19 cellular contexts compared by ENCODE assay signal in the genomic region with DNA sequence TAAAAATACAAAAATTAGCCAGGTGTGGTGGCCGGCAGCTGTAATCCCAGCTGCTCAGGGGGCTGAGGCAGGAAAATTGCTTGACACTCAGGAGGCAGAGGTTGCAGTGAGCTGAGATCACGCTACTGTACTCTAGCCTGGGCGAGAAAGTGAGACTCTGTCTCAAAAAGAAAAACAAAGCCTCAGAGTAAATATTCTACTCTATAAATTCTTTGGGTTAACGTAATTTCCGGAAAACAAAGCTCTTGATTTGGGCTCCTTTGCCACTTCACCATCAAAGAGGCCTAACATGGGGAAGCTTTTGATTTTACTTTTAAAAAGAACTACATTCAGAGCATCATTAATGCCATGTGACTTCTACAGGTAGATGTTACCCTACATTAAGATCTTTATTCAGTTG.
DNase-seq lines count a peak whose midpoint lies in the region; ATAC-seq and TF ChIP-seq lines count a peak whose summit lies in the region.
"Had no signal": no experiment of that assay in that cellular context is flagged by ENCODE, and none has a peak within 500 bp of the region (broad histone marks: within the 10 kb centered on the region; RNA-seq: fewer than 3 reads in every experiment).

No MANE protein-coding gene starts in this region.

- H3K36me3 ChIP-seq in left ventricle myocardium inferior (peaks cover 19% of the 10 kb centered on the region), right atrium auricular region (no peaks in the 10 kb centered on the region), colonic mucosa (peaks cover 8% of the 10 kb centered on the region), transverse colon (peaks cover 0 to 10% (median 0%) of the 10 kb centered on the region in 4 donors)

- H3K9me3 Mint-ChIP-seq in activated CD4-positive, alpha-beta memory T cell treated with anti-CD3 and anti-CD28 coated beads for 36 hours, result no peaks in the 10 kb centered on the region
- H3K9me3 Mint-ChIP-seq in osteocyte (ENCODE audit: unreplicated experiment), result no peaks in the 10 kb centered on the region
- H3K9me3 Mint-ChIP-seq: mesothelial cell of epicardium had no signal

- intact Hi-C loops in left ventricle myocardium inferior (cut with micrococcal nuclease) (no loop called here), colonic mucosa (cut with DNase I) (no loop called here), transverse colon (cut with DNase I; ENCODE audit: low total_unique reads) (no loop called here)
- intact Hi-C loops in activated CD4-positive, alpha-beta memory T cell treated with anti-CD3 and anti-CD28 coated beads for 36 hours (cut with micrococcal nuclease), result loop anchor here (2.0 kb wide), 1 partner anchor 38 kb away; no protein-coding TSS in a partner anchor

- POLR2A ChIA-PET in activated CD4-positive, alpha-beta memory T cell treated with anti-CD3 and anti-CD28 coated beads for 36 hours (lab: Charles Lee), result interaction anchor here (0.6 to 2.2 kb wide), 4 partner anchors 11 to 191 kb away, joined by 3 to 6 read pairs (median 3); no protein-coding TSS in a partner anchor

- H3K9me3 ChIP-seq in left ventricle myocardium inferior (replicated peaks), result no peaks in the 10 kb centered on the region
- H3K9me3 ChIP-seq in right atrium auricular region, result no peaks in the 10 kb centered on the region
- no peaks in the 10 kb centered on the region for H3K9me3 ChIP-seq in colonic mucosa
- no peaks in the 10 kb centered on the region for H3K9me3 ChIP-seq in transverse colon

- no peak for TF ChIP-seq EP300 in transverse colon (IDR thresholded peaks at IDR 0.05; ENCODE audit: low read depth)

- no peak for TF ChIP-seq POLR2A in transverse colon (IDR thresholded peaks at IDR 0.05)

- H3K4me3 ChIP-seq in left ventricle myocardium inferior, result no peak overlapping the region
- no peak overlapping the region for H3K4me3 ChIP-seq in right atrium auricular region
- no peak overlapping the region for H3K4me3 ChIP-seq in colonic mucosa
- no peak overlapping the region for H3K4me3 ChIP-seq in transverse colon
- H3K4me3 ChIP-seq: K562 had no signal

- H3K4me1 Mint-ChIP-seq in activated CD4-positive, alpha-beta memory T cell treated with anti-CD3 and anti-CD28 coated beads for 36 hours (ENCODE audit: low read depth), result peaks cover 54% of the 10 kb centered on the region
- H3K4me1 Mint-ChIP-seq in osteocyte (ENCODE audit: unreplicated experiment), result peaks cover 43% of the 10 kb centered on the region

- no peaks in the 10 kb centered on the region for H3K27me3 Mint-ChIP-seq in activated CD4-positive, alpha-beta memory T cell treated with anti-CD3 and anti-CD28 coated beads for 36 hours
- no peaks in the 10 kb centered on the region for H3K27me3 Mint-ChIP-seq in osteocyte (ENCODE audit: unreplicated experiment)

- in situ Hi-C loops in transverse colon (cut with MboI; ENCODE audit: low pct_ligation_motif_present in 1 of 4, low pct_unique_long_range_greater_than_20kb in 1 of 4, low sequenced_read_pairs in 3 of 4), result no loop called here

- peak overlapping the region; percentile 90 for H3K27ac Mint-ChIP-seq in activated CD4-positive, alpha-beta memory T cell treated with anti-CD3 and anti-CD28 coated beads for 36 hours
- H3K27ac Mint-ChIP-seq in osteocyte (ENCODE audit: unreplicated experiment), result no peak overlapping the region

- H3K9ac ChIP-seq in colonic mucosa (ENCODE audit: low read depth in 2 of 2, low read length in 2 of 2), result no peak overlapping the region

- H3K27me3 ChIP-seq in left ventricle myocardium inferior (ENCODE audit: low read depth), result no peaks in the 10 kb centered on the region
- H3K27me3 ChIP-seq in right atrium auricular region, result no peaks in the 10 kb centered on the region
- no peaks in the 10 kb centered on the region for H3K27me3 ChIP-seq in colonic mucosa
- no peaks in the 10 kb centered on the region for H3K27me3 ChIP-seq in transverse colon

- no peak for DNase-seq in left ventricle myocardium inferior
- DNase-seq in right atrium auricular region (ENCODE audit: low spot score), result no peak
- no peak for DNase-seq in activated CD4-positive, alpha-beta memory T cell treated with anti-CD3 and anti-CD28 coated beads for 36 hours
- no peak for DNase-seq in colonic mucosa
- DNase-seq in transverse colon, result no peak
- no peak for DNase-seq in osteocyte (ENCODE audit: extremely low spot score, unreplicated experiment)
- DNase-seq: activated CD4-positive, CD25-positive, alpha-beta regulatory T cell; COR-L47; DND-41; effector CD8-positive, alpha-beta T cell; NCI-H187; NCI-H226; NCI-H82; PC-3; SIG-M5 had no signal

- CTCF ChIA-PET in activated CD4-positive, alpha-beta memory T cell treated with anti-CD3 and anti-CD28 coated beads for 36 hours (lab: Charles Lee), result interaction anchor here (0.6 to 1.3 kb wide), 3 partner anchors 12 to 1006 kb away, joined by 3 to 4 read pairs (median 3); no protein-coding TSS in a partner anchor

- 55 to 65% methylated on average over 4 to 5 of the region's 5 CpGs for WGBS in transverse colon (ENCODE audit: low coverage in 1 of 2), 2 donors

- ATAC-seq in HG03521 (IDR thresholded peaks at IDR 0.05; ENCODE audit: unreplicated experiment), result no peak
- ATAC-seq: HCT116, K562 had no signal

- H3K4me3 Mint-ChIP-seq in activated CD4-positive, alpha-beta memory T cell treated with anti-CD3 and anti-CD28 coated beads for 36 hours, result peak overlapping the region; percentile 51
- no peak overlapping the region for H3K4me3 Mint-ChIP-seq in osteocyte (ENCODE audit: unreplicated experiment)
- H3K4me3 Mint-ChIP-seq: mesothelial cell of epicardium had no signal

- peaks cover 39% of the 10 kb centered on the region for H3K36me3 Mint-ChIP-seq in activated CD4-positive, alpha-beta memory T cell treated with anti-CD3 and anti-CD28 coated beads for 36 hours
- H3K36me3 Mint-ChIP-seq in osteocyte (ENCODE audit: unreplicated experiment), result peaks cover 22% of the 10 kb centered on the region

- no peak for TF ChIP-seq CTCF in left ventricle myocardium inferior (IDR thresholded peaks at IDR 0.05; ENCODE audit: borderline replicate concordance)
- TF ChIP-seq CTCF in right atrium auricular region (IDR thresholded peaks at IDR 0.05), result no peak
- no peak for TF ChIP-seq CTCF in colonic mucosa (IDR thresholded peaks at IDR 0.05)
- TF ChIP-seq CTCF in transverse colon (IDR thresholded peaks at IDR 0.05), result no peak
- TF ChIP-seq CTCF in osteocyte (IDR thresholded peaks at IDR 0.05), result no peak

- H3K4me1 ChIP-seq in left ventricle myocardium inferior (peaks cover 17% of the 10 kb centered on the region), right atrium auricular region (peaks cover 0 to 15% of the 10 kb centered on the region in 2 donors), colonic mucosa (peaks cover 4% of the 10 kb centered on the region), transverse colon (peaks cover 0 to 18% (median 18%) of the 10 kb centered on the region in 4 donors)

- H3K27ac ChIP-seq in left ventricle myocardium inferior (replicated peaks) (peak overlapping the region; percentile 71), right atrium auricular region (no peak overlapping the region), colonic mucosa (peak overlapping the region; percentile 46), transverse colon (peak overlapping the region; percentile 67 to 77 (median 67))

Comparison
In these comparisons a context has a peak if more than half of its experiments do, and no peak if none do; other contexts are left out.
1. H3K27ac ChIP-seq: peak in left ventricle myocardium inferior (single experiment), colonic mucosa (single experiment) and transverse colon (4 of 4); none in right atrium auricular region (0 of 2).